1 cellular context compared by ENCODE assay signal in the genomic region with DNA sequence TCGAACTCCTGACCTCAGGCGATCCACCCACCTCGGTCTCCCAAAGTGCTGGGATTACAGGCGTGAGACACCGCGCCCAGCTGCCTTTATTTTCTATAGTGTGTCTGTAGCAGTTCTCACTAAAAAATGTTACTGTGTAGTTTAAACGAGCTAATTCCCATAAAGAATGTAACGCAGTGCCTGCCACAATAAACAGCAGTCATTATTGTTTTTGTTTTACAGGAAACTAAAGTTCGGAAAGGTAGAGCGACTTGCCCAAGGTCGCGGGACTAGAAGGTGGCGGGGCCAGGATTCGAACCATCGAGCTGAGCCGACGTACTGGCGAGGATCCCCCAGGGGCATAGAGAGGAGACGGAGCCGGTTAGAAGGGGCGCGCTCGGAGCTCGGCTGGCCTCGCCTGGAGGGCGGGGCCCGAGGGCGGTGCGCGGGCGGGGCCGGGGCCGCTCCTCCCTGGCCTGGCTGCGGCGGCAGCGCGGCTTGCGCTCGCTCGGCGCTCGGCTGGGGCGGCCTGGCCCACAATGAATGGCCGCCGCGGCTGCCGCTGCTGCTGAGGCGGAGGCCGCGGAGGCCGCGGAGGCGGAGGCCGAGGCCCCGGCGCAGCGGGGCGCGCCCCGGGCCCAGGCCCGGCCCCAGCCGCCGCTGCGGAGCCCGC.
TF ChIP-seq lines count a peak whose summit lies in the region.

A gene (plus strand): TSS at position 493 of the 652 bp plus-strand sequence. CDS start 16,944 bp downstream, outside the sequence.

TF ChIP-seq in GM12878, 131 proteins besides CTCF, POLR2A, EP300 and RAD21 (continued from another document and continues in another):
- TF ChIP-seq, protein P1, sequence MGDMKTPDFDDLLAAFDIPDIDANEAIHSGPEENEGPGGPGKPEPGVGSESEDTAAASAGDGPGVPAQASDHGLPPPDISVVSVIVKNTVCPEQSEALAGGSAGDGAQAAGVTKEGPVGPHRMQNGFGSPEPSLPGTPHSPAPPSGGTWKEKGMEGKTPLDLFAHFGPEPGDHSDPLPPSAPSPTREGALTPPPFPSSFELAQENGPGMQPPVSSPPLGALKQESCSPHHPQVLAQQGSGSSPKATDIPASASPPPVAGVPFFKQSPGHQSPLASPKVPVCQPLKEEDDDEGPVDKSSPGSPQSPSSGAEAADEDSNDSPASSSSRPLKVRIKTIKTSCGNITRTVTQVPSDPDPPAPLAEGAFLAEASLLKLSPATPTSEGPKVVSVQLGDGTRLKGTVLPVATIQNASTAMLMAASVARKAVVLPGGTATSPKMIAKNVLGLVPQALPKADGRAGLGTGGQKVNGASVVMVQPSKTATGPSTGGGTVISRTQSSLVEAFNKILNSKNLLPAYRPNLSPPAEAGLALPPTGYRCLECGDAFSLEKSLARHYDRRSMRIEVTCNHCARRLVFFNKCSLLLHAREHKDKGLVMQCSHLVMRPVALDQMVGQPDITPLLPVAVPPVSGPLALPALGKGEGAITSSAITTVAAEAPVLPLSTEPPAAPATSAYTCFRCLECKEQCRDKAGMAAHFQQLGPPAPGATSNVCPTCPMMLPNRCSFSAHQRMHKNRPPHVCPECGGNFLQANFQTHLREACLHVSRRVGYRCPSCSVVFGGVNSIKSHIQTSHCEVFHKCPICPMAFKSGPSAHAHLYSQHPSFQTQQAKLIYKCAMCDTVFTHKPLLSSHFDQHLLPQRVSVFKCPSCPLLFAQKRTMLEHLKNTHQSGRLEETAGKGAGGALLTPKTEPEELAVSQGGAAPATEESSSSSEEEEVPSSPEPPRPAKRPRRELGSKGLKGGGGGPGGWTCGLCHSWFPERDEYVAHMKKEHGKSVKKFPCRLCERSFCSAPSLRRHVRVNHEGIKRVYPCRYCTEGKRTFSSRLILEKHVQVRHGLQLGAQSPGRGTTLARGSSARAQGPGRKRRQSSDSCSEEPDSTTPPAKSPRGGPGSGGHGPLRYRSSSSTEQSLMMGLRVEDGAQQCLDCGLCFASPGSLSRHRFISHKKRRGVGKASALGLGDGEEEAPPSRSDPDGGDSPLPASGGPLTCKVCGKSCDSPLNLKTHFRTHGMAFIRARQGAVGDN (IDR thresholded peaks at IDR 0.05), result no peak
- TF ChIP-seq, protein P2, sequence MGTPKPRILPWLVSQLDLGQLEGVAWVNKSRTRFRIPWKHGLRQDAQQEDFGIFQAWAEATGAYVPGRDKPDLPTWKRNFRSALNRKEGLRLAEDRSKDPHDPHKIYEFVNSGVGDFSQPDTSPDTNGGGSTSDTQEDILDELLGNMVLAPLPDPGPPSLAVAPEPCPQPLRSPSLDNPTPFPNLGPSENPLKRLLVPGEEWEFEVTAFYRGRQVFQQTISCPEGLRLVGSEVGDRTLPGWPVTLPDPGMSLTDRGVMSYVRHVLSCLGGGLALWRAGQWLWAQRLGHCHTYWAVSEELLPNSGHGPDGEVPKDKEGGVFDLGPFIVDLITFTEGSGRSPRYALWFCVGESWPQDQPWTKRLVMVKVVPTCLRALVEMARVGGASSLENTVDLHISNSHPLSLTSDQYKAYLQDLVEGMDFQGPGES (IDR thresholded peaks at IDR 0.05), result no peak
- TF ChIP-seq, protein P3, sequence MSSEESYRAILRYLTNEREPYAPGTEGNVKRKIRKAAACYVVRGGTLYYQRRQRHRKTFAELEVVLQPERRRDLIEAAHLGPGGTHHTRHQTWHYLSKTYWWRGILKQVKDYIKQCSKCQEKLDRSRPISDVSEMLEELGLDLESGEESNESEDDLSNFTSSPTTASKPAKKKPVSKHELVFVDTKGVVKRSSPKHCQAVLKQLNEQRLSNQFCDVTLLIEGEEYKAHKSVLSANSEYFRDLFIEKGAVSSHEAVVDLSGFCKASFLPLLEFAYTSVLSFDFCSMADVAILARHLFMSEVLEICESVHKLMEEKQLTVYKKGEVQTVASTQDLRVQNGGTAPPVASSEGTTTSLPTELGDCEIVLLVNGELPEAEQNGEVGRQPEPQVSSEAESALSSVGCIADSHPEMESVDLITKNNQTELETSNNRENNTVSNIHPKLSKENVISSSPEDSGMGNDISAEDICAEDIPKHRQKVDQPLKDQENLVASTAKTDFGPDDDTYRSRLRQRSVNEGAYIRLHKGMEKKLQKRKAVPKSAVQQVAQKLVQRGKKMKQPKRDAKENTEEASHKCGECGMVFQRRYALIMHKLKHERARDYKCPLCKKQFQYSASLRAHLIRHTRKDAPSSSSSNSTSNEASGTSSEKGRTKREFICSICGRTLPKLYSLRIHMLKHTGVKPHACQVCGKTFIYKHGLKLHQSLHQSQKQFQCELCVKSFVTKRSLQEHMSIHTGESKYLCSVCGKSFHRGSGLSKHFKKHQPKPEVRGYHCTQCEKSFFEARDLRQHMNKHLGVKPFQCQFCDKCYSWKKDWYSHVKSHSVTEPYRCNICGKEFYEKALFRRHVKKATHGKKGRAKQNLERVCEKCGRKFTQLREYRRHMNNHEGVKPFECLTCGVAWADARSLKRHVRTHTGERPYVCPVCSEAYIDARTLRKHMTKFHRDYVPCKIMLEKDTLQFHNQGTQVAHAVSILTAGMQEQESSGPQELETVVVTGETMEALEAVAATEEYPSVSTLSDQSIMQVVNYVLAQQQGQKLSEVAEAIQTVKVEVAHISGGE (CRISPR knock-in tag; IDR thresholded peaks at IDR 0.05), result no peak
- TF ChIP-seq NFYA (IDR thresholded peaks at IDR 0.05; ENCODE audit: borderline replicate concordance, low read depth, low read length) (no peak), ZNF622 (IDR thresholded peaks at IDR 0.05) (no peak), SRF (IDR thresholded peaks at IDR 0.05; ENCODE audit: low read depth in 2 of 2, low read length in 2 of 2) (peak; percentile 89 to 98), BMI1 (IDR thresholded peaks at IDR 0.05; ENCODE audit: borderline replicate concordance) (no peak), TAF1 (IDR thresholded peaks at IDR 0.05; ENCODE audit: borderline replicate concordance, low read depth, low read length) (peak; percentile 94), STAT1 (conservative IDR thresholded peaks at IDR 0.05) (0 out of 2 replicates have a peak, but pooled peaks have one; percentile 19), NRF1 (conservative IDR thresholded peaks at IDR 0.05; ENCODE audit: low read depth, low read length) (no peak), SMAD1 (IDR thresholded peaks at IDR 0.05; ENCODE audit: low read depth, partially characterized antibody) (no peak), ZNF217 (IDR thresholded peaks at IDR 0.05) (peak; percentile 96), CBX3 (IDR thresholded peaks at IDR 0.05; ENCODE audit: borderline replicate concordance, low read depth) (no peak), TARDBP (IDR thresholded peaks at IDR 0.05; ENCODE audit: borderline replicate concordance) (peak; percentile 48; the same call in 1 of the 2 replicates), SMC3 (IDR thresholded peaks at IDR 0.05; ENCODE audit: borderline replicate concordance, low read length) (no peak), IRF4 (IDR thresholded peaks at IDR 0.05; ENCODE audit: low read depth, low read length) (no peak), DPF2 (IDR thresholded peaks at IDR 0.05) (peak; percentile 26; the same call in 1 of the 2 replicates), ZNF24 (IDR thresholded peaks at IDR 0.05) (no peak), NFXL1 (IDR thresholded peaks at IDR 0.05; ENCODE audit: borderline replicate concordance) (no peak), POLR2AphosphoS5 (IDR thresholded peaks at IDR 0.05; ENCODE audit: low read length) (no peak), RB1 (IDR thresholded peaks at IDR 0.05; ENCODE audit: borderline replicate concordance) (0 out of 2 replicates have a peak, but pooled peaks have one; percentile 41), PAX8 (IDR thresholded peaks at IDR 0.05) (no peak), YBX1 (IDR thresholded peaks at IDR 0.05) (no peak), LARP7 (IDR thresholded peaks at IDR 0.05) (no peak), HDAC2 (IDR thresholded peaks at IDR 0.05) (no peak), ZBED1 (IDR thresholded peaks at IDR 0.05; ENCODE audit: borderline replicate concordance) (no peak), ZNF384 (IDR thresholded peaks at IDR 0.05; ENCODE audit: borderline replicate concordance, low read depth, low read length) (no peak), EED (IDR thresholded peaks at IDR 0.05; ENCODE audit: low read depth) (no peak), KDM1A (IDR thresholded peaks at IDR 0.05; ENCODE audit: borderline replicate concordance) (no peak), SMAD5 (IDR thresholded peaks at IDR 0.05; ENCODE audit: low read depth) (no peak), MYC (IDR thresholded peaks at IDR 0.05; ENCODE audit: insufficient read depth, insufficient read length, insufficient replicate concordance, low read length, severe bottlenecking) (no peak), STAT3 (IDR thresholded peaks at IDR 0.05; ENCODE audit: low read depth, low read length) (no peak), FOS (IDR thresholded peaks at IDR 0.05; ENCODE audit: borderline replicate concordance, extremely low read depth, insufficient read length) (no peak), PML (IDR thresholded peaks at IDR 0.05; ENCODE audit: low read length) (no peak)
- TF ChIP-seq, protein P4, sequence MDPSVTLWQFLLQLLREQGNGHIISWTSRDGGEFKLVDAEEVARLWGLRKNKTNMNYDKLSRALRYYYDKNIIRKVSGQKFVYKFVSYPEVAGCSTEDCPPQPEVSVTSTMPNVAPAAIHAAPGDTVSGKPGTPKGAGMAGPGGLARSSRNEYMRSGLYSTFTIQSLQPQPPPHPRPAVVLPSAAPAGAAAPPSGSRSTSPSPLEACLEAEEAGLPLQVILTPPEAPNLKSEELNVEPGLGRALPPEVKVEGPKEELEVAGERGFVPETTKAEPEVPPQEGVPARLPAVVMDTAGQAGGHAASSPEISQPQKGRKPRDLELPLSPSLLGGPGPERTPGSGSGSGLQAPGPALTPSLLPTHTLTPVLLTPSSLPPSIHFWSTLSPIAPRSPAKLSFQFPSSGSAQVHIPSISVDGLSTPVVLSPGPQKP (IDR thresholded peaks at IDR 0.05; ENCODE audit: low read depth, low read length), result no peak
- TF ChIP-seq, protein P5, sequence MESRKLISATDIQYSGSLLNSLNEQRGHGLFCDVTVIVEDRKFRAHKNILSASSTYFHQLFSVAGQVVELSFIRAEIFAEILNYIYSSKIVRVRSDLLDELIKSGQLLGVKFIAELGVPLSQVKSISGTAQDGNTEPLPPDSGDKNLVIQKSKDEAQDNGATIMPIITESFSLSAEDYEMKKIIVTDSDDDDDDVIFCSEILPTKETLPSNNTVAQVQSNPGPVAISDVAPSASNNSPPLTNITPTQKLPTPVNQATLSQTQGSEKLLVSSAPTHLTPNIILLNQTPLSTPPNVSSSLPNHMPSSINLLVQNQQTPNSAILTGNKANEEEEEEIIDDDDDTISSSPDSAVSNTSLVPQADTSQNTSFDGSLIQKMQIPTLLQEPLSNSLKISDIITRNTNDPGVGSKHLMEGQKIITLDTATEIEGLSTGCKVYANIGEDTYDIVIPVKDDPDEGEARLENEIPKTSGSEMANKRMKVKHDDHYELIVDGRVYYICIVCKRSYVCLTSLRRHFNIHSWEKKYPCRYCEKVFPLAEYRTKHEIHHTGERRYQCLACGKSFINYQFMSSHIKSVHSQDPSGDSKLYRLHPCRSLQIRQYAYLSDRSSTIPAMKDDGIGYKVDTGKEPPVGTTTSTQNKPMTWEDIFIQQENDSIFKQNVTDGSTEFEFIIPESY (IDR thresholded peaks at IDR 0.05), result no peak
- TF ChIP-seq, protein P6, sequence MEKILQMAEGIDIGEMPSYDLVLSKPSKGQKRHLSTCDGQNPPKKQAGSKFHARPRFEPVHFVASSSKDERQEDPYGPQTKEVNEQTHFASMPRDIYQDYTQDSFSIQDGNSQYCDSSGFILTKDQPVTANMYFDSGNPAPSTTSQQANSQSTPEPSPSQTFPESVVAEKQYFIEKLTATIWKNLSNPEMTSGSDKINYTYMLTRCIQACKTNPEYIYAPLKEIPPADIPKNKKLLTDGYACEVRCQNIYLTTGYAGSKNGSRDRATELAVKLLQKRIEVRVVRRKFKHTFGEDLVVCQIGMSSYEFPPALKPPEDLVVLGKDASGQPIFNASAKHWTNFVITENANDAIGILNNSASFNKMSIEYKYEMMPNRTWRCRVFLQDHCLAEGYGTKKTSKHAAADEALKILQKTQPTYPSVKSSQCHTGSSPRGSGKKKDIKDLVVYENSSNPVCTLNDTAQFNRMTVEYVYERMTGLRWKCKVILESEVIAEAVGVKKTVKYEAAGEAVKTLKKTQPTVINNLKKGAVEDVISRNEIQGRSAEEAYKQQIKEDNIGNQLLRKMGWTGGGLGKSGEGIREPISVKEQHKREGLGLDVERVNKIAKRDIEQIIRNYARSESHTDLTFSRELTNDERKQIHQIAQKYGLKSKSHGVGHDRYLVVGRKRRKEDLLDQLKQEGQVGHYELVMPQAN (conservative IDR thresholded peaks at IDR 0.05), result no peak; the same call in 1 of the 2 replicates
- TF ChIP-seq, protein P7, sequence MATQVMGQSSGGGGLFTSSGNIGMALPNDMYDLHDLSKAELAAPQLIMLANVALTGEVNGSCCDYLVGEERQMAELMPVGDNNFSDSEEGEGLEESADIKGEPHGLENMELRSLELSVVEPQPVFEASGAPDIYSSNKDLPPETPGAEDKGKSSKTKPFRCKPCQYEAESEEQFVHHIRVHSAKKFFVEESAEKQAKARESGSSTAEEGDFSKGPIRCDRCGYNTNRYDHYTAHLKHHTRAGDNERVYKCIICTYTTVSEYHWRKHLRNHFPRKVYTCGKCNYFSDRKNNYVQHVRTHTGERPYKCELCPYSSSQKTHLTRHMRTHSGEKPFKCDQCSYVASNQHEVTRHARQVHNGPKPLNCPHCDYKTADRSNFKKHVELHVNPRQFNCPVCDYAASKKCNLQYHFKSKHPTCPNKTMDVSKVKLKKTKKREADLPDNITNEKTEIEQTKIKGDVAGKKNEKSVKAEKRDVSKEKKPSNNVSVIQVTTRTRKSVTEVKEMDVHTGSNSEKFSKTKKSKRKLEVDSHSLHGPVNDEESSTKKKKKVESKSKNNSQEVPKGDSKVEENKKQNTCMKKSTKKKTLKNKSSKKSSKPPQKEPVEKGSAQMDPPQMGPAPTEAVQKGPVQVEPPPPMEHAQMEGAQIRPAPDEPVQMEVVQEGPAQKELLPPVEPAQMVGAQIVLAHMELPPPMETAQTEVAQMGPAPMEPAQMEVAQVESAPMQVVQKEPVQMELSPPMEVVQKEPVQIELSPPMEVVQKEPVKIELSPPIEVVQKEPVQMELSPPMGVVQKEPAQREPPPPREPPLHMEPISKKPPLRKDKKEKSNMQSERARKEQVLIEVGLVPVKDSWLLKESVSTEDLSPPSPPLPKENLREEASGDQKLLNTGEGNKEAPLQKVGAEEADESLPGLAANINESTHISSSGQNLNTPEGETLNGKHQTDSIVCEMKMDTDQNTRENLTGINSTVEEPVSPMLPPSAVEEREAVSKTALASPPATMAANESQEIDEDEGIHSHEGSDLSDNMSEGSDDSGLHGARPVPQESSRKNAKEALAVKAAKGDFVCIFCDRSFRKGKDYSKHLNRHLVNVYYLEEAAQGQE (IDR thresholded peaks at IDR 0.05; ENCODE audit: low read depth, low read length), result no peak
- TF ChIP-seq, protein P8, sequence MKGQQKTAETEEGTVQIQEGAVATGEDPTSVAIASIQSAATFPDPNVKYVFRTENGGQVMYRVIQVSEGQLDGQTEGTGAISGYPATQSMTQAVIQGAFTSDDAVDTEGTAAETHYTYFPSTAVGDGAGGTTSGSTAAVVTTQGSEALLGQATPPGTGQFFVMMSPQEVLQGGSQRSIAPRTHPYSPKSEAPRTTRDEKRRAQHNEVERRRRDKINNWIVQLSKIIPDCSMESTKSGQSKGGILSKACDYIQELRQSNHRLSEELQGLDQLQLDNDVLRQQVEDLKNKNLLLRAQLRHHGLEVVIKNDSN (IDR thresholded peaks at IDR 0.05; ENCODE audit: borderline replicate concordance, extremely low read length, insufficient read depth, low read depth, low read length), result no peak
